In genomic region chr1:232555581-232556189, GRCh38 we compare ENCODE assay signal across 1 cellular context.
TF ChIP-seq lines count a peak whose summit lies in the region.

No MANE protein-coding gene starts in this region.

TF ChIP-seq in WTC11, 78 proteins besides CTCF, POLR2A, EP300 and RAD21 (continued from another document):
- TF ChIP-seq E2F1 (CRISPR knock-in tag; IDR thresholded peaks at IDR 0.05) (no peak), AR (CRISPR knock-in tag; IDR thresholded peaks at IDR 0.05) (no peak), ZNF416 (CRISPR knock-in tag; IDR thresholded peaks at IDR 0.05) (no peak), ETV6 (CRISPR knock-in tag; IDR thresholded peaks at IDR 0.05) (no peak), ZNF263 (CRISPR knock-in tag; IDR thresholded peaks at IDR 0.05; ENCODE audit: low read depth) (no peak), GABPB1 (CRISPR knock-in tag; IDR thresholded peaks at IDR 0.05) (no peak), JAZF1 (CRISPR knock-in tag; IDR thresholded peaks at IDR 0.05) (no peak), ZNF317 (CRISPR knock-in tag; IDR thresholded peaks at IDR 0.05; ENCODE audit: borderline replicate concordance, low read depth) (no peak), NR1H2 (CRISPR knock-in tag; IDR thresholded peaks at IDR 0.05) (no peak)
TF ChIP-seq in WTC11: peak in this region for 0.
